In genomic region chr3:65893631-65894030, GRCh38 we compare ENCODE assay signal across 1 cellular context.
TF ChIP-seq lines count a peak whose summit lies in the region.

No MANE protein-coding gene starts in this region.

TF ChIP-seq in WTC11, 78 proteins besides CTCF, POLR2A, EP300 and RAD21 (continued from another document):
- TF ChIP-seq, protein P1, sequence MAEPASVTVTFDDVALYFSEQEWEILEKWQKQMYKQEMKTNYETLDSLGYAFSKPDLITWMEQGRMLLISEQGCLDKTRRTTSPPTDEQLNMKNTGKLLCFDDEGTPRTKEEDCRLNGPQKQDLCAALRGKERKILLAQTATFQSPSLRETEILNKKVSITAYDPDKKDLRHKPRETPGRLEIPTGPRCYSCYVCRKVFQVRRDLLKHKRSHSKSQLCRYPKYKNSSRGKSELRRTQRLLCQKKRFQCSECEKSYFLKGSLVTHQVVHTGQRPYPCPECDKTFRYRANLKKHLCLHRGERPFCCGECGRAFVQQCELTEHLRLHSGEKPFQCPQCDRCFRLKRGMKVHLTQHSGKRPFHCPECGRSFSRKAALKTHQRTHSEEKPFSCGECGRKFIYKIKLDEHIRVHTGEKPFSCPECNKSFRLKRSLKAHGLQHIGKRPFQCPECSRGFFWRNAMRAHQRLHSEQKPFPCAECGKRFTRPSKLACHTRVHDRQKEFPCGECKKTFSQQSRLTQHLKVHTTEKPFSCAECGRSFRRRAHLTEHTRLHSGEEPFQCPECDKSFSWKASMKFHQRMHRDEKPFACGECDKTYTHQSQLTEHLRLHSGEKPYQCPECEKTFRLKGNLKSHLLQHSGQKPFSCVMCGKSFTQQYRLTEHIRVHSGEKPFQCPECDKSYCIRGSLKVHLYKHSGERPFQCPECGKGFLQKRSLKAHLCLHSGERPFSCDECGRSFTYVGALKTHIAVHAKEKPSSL (CRISPR knock-in tag; conservative IDR thresholded peaks at IDR 0.05), result no peak
- no peak for TF ChIP-seq GRHL2 (CRISPR knock-in tag; IDR thresholded peaks at IDR 0.05; ENCODE audit: insufficient replicate concordance, severe bottlenecking)
